ENCODE assay signal across 1 cellular context in genomic region chr11:111542606-111543275, GRCh38.
TF ChIP-seq lines count a peak whose summit lies in the region.

No MANE protein-coding gene starts in this region.

TF ChIP-seq in H1, 55 proteins besides CTCF, POLR2A, EP300 and RAD21:
- TF ChIP-seq CHD1 (IDR thresholded peaks at IDR 0.05; ENCODE audit: low read depth, low read length) = no peak
